8 cellular contexts compared by ENCODE assay signal in genomic region chr19:39969681-39970423, GRCh38. TPM values are rescaled to one million over a fixed set of nuclear protein-coding genes. Genes with fewer than 3 reads are reported as not detected.
DNase-seq lines count a peak whose midpoint lies in the region; ATAC-seq and TF ChIP-seq lines count a peak whose summit lies in the region.

No MANE protein-coding gene starts in this region.

- H3K4me1 ChIP-seq in aorta (ENCODE audit: control insufficient read depth in 1 of 2, insufficient read depth in 2 of 2, low read length in 2 of 2): no peaks in the 10 kb centered on the region

- H3K4me1 Mint-ChIP-seq in mesothelial cell of epicardium: peaks cover 28% of the 10 kb centered on the region

- peaks cover 14% of the 10 kb centered on the region for H3K36me3 Mint-ChIP-seq in mesothelial cell of epicardium

- peak; percentile 19 for DNase-seq in stimulated activated CD4-positive, alpha-beta T cell treated with anti-CD3 and anti-CD28 coated beads, Interleukin-1b, Interleukin-23, amount 100 ng/mL, for 48 hours
- no peak for DNase-seq in stimulated activated CD4-positive, alpha-beta T cell treated with anti-CD3 and anti-CD28 coated beads, Interleukin-4, amount 100 ng/mL, for 4 hours
- DNase-seq in brain microvascular endothelial cell (no peak), mesothelial cell of epicardium (ENCODE audit: low spot score in 2 of 2, unreplicated experiment in 2 of 2) (peak in 1 of 2 experiments; percentile 10), nucleus accumbens (lab: John Stamatoyannopoulos, UW) (no peak), HCEC 1CT (no peak), aorta (no peak)

- H3K27ac ChIP-seq in brain microvascular endothelial cell (peak overlapping the region; percentile 73), aorta (ENCODE audit: low read depth in 1 of 2, low read length in 2 of 2) (peak overlapping the region in 1 of 2 donors; percentile 81)

- intact Hi-C loops in aorta (cut with DNase I): loop anchor here (1.0 to 5.0 kb wide), 4 partner anchors 123 to 418 kb away; partner anchors contain the start of gene FBL (in 1 of the 2)

- ATAC-seq in HG02642 (IDR thresholded peaks at IDR 0.05; ENCODE audit: poor library complexity, unreplicated experiment) (no peak), aorta (ENCODE audit: low FRiP score) (no peak)

- H3K27me3 Mint-ChIP-seq in mesothelial cell of epicardium (ENCODE audit: low read depth): no peaks in the 10 kb centered on the region

- H3K4me3 Mint-ChIP-seq in mesothelial cell of epicardium: peak overlapping the region; percentile 98

- no peaks in the 10 kb centered on the region for H3K9me3 ChIP-seq in aorta (ENCODE audit: control insufficient read depth, low read length)

- H3K4me3 ChIP-seq in brain microvascular endothelial cell (ENCODE audit: low read depth, low read length): peak overlapping the region; percentile 97
- H3K4me3 ChIP-seq in aorta (ENCODE audit: low read length in 2 of 2): peak overlapping the region in 1 of 2 donors; percentile 69

- H3K36me3 ChIP-seq in brain microvascular endothelial cell (replicated peaks): peaks cover 23% of the 10 kb centered on the region
- peaks cover 0 to 3% of the 10 kb centered on the region in 2 donors for H3K36me3 ChIP-seq in aorta (ENCODE audit: control insufficient read depth in 1 of 2, insufficient read depth in 2 of 2, low read length in 1 of 2)

- H3K27me3 ChIP-seq in brain microvascular endothelial cell (replicated peaks) (no peaks in the 10 kb centered on the region), aorta (ENCODE audit: control insufficient read depth in 1 of 2, insufficient read depth in 2 of 2, low read length in 1 of 2) (no peaks in the 10 kb centered on the region)

- in situ Hi-C loops in brain microvascular endothelial cell (cut with HindIII; ENCODE audit: low pct_ligation_motif_present, low sequenced_read_pairs): no loop called here

- peak overlapping the region; percentile 98 for H3K27ac Mint-ChIP-seq in mesothelial cell of epicardium

- no peak for TF ChIP-seq CTCF in brain microvascular endothelial cell (IDR thresholded peaks at IDR 0.05; ENCODE audit: low read depth, low read length, missing control alignments)
- no peak for TF ChIP-seq CTCF in mesothelial cell of epicardium (IDR thresholded peaks at IDR 0.05; ENCODE audit: unreplicated experiment)

- no peaks in the 10 kb centered on the region for H3K9me3 Mint-ChIP-seq in mesothelial cell of epicardium

- 65 to 70% methylated on average over 13 of the region's 13 CpGs for WGBS in aorta, 2 donors

RNA-seq across cellular contexts. Expression of gene PSMC4, which starts 1.1 kb away (rescaled TPM):
- total RNA-seq in mesothelial cell of epicardium: 81.3 to 85.8 TPM (median 83.2 TPM) in 3 replicates
- 10 to 100 TPM; 53.3 to 66.8 TPM for total RNA-seq in aorta
- 10 to 100 TPM; 37.7 to 61.0 TPM for polyA plus RNA-seq in aorta

RNA-seq across cellular contexts. Expression of gene ZNF546, which starts 27.0 kb away (rescaled TPM):
- 6.8 to 9.8 TPM (median 8.7 TPM) in 3 replicates for total RNA-seq in mesothelial cell of epicardium
- 10 to 100 TPM in 1 of 2 donors, 1 to 10 TPM in 1; 4.3 to 10.6 TPM for total RNA-seq in aorta
- 1 to 10 TPM in 1 of 2 donors, under 1 TPM in 1; 0.50 to 1.9 TPM for polyA plus RNA-seq in aorta

RNA-seq across cellular contexts. Expression of gene FCGBP, which starts 35.4 kb away (rescaled TPM):
- total RNA-seq in mesothelial cell of epicardium (1.7 to 2.5 TPM (median 2.3 TPM) in 3 replicates), aorta (100 to 1,000 TPM in 1 of 2 donors, 10 to 100 TPM in 1; 71.2 to 790 TPM)
- 10 to 100 TPM in 1 of 2 donors, 1 to 10 TPM in 1; 1.4 to 16.5 TPM for polyA plus RNA-seq in aorta

Comparison
In these comparisons a context has a peak if more than half of its experiments do, and no peak if none do; other contexts are left out.
1. RNA of gene FCGBP, which starts 35.4 kb away (total RNA-seq): 71.2 to 790 TPM in aorta; 1.7 to 2.5 TPM in mesothelial cell of epicardium; every median in the first group is over 10 times any median in the second.